Comparison of ENCODE assay signal across 20 cellular contexts in the genomic region with DNA sequence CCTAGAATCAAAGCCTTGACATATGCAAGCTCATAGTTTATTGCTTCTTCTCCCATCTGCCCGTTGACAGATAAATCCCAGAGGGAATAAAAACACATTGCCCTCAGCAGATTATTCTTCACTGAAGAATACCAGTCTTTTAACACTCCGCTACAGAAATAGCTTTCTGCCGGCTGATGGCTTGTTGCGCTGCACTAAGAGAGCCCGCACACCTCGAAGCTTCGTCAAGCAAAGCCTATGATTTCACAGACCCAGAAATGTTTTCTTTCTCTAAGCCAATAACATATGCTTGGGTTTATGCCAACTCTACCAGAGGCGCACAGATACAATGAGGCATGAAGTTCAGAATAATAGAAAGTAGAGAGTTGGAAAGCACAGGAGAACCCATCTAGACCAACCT.
DNase-seq lines count a peak whose midpoint lies in the region; ATAC-seq and TF ChIP-seq lines count a peak whose summit lies in the region.
"Had no signal": no experiment of that assay in that cellular context is flagged by ENCODE, and none has a peak within 500 bp of the region (broad histone marks: within the 10 kb centered on the region; RNA-seq: fewer than 3 reads in every experiment).

No MANE protein-coding gene starts in this region.

- peaks cover 18% of the 10 kb centered on the region for H3K36me3 Mint-ChIP-seq in glutamatergic neuron (ENCODE audit: unreplicated experiment)

- peak overlapping the region; percentile 38 for H3K27ac ChIP-seq in cardiac muscle cell
- H3K27ac ChIP-seq in left ventricle myocardium inferior (replicated peaks): no peak overlapping the region
- peak overlapping the region; percentile 18; the same call in 1 of the 2 replicates for H3K27ac ChIP-seq in WERI-Rb-1
- peak overlapping the region; percentile 31 to 65 (median 53) for H3K27ac ChIP-seq in thyroid gland
- H3K27ac ChIP-seq: C4-2B, RWPE1, SJCRH30 had no signal

- peaks cover 22% of the 10 kb centered on the region for H3K4me1 Mint-ChIP-seq in glutamatergic neuron (ENCODE audit: low read depth, unreplicated experiment)

- DNase-seq in cardiac muscle cell (ENCODE audit: low read depth in 1 of 2, low spot score in 1 of 2) (peak in 1 of 2 donors; percentile 35), left ventricle myocardium inferior (no peak), WERI-Rb-1 (peak; percentile 38), glutamatergic neuron (no peak), thyroid gland (peak; percentile 67 to 72), HEK293T (ENCODE audit: extremely low spot score) (no peak)
- DNase-seq: 8988T, DMS79, H9, KBM-7, MM.1S, NCI-H1048, NCI-H1417 treated with DMSO at 0.1 percent for 48 hours, NCI-H187, NCI-H69 had no signal

- POLR2A ChIA-PET in HEK293T (lab: Yijun Ruan, JAX): no interaction called here

- H3K9me3 ChIP-seq in cardiac muscle cell (ENCODE audit: low read depth) (no peaks in the 10 kb centered on the region), left ventricle myocardium inferior (replicated peaks) (peaks cover 7% of the 10 kb centered on the region), WERI-Rb-1 (ENCODE audit: severe bottlenecking) (no peaks in the 10 kb centered on the region), thyroid gland (no peaks in the 10 kb centered on the region)
- H3K9me3 ChIP-seq: SJCRH30 had no signal

- ATAC-seq in HG03025 (IDR thresholded peaks at IDR 0.05; ENCODE audit: low FRiP score, unreplicated experiment) (no peak), HG02798 (IDR thresholded peaks at IDR 0.05; ENCODE audit: poor library complexity, unreplicated experiment) (no peak)

- H3K27me3 ChIP-seq in cardiac muscle cell (no peaks in the 10 kb centered on the region), left ventricle myocardium inferior (ENCODE audit: low read depth) (peaks cover 77% of the 10 kb centered on the region), WERI-Rb-1 (ENCODE audit: insufficient read depth, low read depth, severe bottlenecking) (no peaks in the 10 kb centered on the region), thyroid gland (no peaks in the 10 kb centered on the region)
- H3K27me3 ChIP-seq: SJCRH30 had no signal

- H3K9me3 Mint-ChIP-seq in glutamatergic neuron (ENCODE audit: unreplicated experiment): peaks cover 4% of the 10 kb centered on the region

- CTCF ChIA-PET in HEK293T (lab: Yijun Ruan, JAX): interaction anchor here (0.9 kb wide), 1 partner anchor 190 kb away, joined by 3 read pairs; no protein-coding TSS in a partner anchor

- WGBS in thyroid gland, 2 donors: 29 to 52% methylated on average over 8 of the region's 8 CpGs

- intact Hi-C loops in left ventricle myocardium inferior (cut with micrococcal nuclease) (no loop called here), thyroid gland (cut with DNase I) (no loop called here)

- peak overlapping the region; percentile 63 for H3K27ac Mint-ChIP-seq in glutamatergic neuron (ENCODE audit: unreplicated experiment)
- H3K27ac Mint-ChIP-seq: H9 had no signal

- H3K4me1 ChIP-seq in cardiac muscle cell (ENCODE audit: low read depth) (peaks cover 15% of the 10 kb centered on the region), left ventricle myocardium inferior (peaks cover 10% of the 10 kb centered on the region), thyroid gland (peaks cover 12 to 19% of the 10 kb centered on the region in 2 donors)
- H3K4me1 ChIP-seq: SJCRH30 had no signal

- TF ChIP-seq CTCF in cardiac muscle cell (IDR thresholded peaks at IDR 0.05; ENCODE audit: low read depth, low read length) (no peak), left ventricle myocardium inferior (IDR thresholded peaks at IDR 0.05; ENCODE audit: borderline replicate concordance) (no peak), WERI-Rb-1 (IDR thresholded peaks at IDR 0.05; ENCODE audit: low read depth, low read length) (no peak), glutamatergic neuron (IDR thresholded peaks at IDR 0.05; ENCODE audit: partially characterized antibody, unreplicated experiment) (no peak), thyroid gland (IDR thresholded peaks at IDR 0.05) (no peak)

- no peaks in the 10 kb centered on the region for H3K36me3 ChIP-seq in cardiac muscle cell
- no peaks in the 10 kb centered on the region for H3K36me3 ChIP-seq in left ventricle myocardium inferior
- no peaks in the 10 kb centered on the region for H3K36me3 ChIP-seq in WERI-Rb-1
- H3K36me3 ChIP-seq in thyroid gland: no peaks in the 10 kb centered on the region
- H3K36me3 ChIP-seq: SJCRH30 had no signal

- H3K4me3 ChIP-seq in cardiac muscle cell (no peak overlapping the region), left ventricle myocardium inferior (no peak overlapping the region), WERI-Rb-1 (ENCODE audit: low read depth, low read length) (no peak overlapping the region), thyroid gland (replicated peaks in 1 of 3) (no peak overlapping the region)
- H3K4me3 ChIP-seq: SJCRH30 had no signal

- peaks cover 4% of the 10 kb centered on the region for H3K27me3 Mint-ChIP-seq in glutamatergic neuron (ENCODE audit: unreplicated experiment)

- H3K4me3 Mint-ChIP-seq in glutamatergic neuron (ENCODE audit: unreplicated experiment): peak overlapping the region; percentile 53
- H3K4me3 Mint-ChIP-seq: H9 had no signal

- peak in 1 of 2 donors; percentile 23 for TF ChIP-seq POLR2A in thyroid gland (IDR thresholded peaks at IDR 0.05)

TF ChIP-seq in HEK293T, 16 proteins besides CTCF, POLR2A, EP300 and RAD21:
- no peak for TF ChIP-seq BHLHE40 (IDR thresholded peaks at IDR 0.05; ENCODE audit: borderline replicate concordance)
- no peak for TF ChIP-seq ELF4 (IDR thresholded peaks at IDR 0.05)
- TF ChIP-seq SUZ12 (IDR thresholded peaks at IDR 0.05): no peak
- no peak for TF ChIP-seq FOXM1 (IDR thresholded peaks at IDR 0.05; ENCODE audit: borderline replicate concordance)
- TF ChIP-seq HDGF (IDR thresholded peaks at IDR 0.05; ENCODE audit: borderline replicate concordance): no peak
- TF ChIP-seq, protein P1, sequence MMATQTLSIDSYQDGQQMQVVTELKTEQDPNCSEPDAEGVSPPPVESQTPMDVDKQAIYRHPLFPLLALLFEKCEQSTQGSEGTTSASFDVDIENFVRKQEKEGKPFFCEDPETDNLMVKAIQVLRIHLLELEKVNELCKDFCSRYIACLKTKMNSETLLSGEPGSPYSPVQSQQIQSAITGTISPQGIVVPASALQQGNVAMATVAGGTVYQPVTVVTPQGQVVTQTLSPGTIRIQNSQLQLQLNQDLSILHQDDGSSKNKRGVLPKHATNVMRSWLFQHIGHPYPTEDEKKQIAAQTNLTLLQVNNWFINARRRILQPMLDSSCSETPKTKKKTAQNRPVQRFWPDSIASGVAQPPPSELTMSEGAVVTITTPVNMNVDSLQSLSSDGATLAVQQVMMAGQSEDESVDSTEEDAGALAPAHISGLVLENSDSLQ (IDR thresholded peaks at IDR 0.05): no peak

Comparison
In these comparisons a context has a peak if more than half of its experiments do, and no peak if none do; other contexts are left out.
1. DNase-seq: peak in WERI-Rb-1 (single experiment) and thyroid gland (2 of 2); none in left ventricle myocardium inferior (single experiment), glutamatergic neuron (single experiment) and HEK293T (single experiment).